In genomic region chr21:44496196-44496899, GRCh38 we compare ENCODE assay signal across 1 cellular context.
TF ChIP-seq lines count a peak whose summit lies in the region.

No MANE protein-coding gene starts in this region.

TF ChIP-seq in HepG2, 621 proteins besides CTCF, POLR2A, EP300 and RAD21:
- TF ChIP-seq ZNF17 (CRISPR knock-in tag; IDR thresholded peaks at IDR 0.05): no peak
- TF ChIP-seq AGO1 (IDR thresholded peaks at IDR 0.05; ENCODE audit: low read depth, low read length, poor library complexity, severe bottlenecking): peak; percentile 59
- no peak for TF ChIP-seq TEF (CRISPR knock-in tag; IDR thresholded peaks at IDR 0.05)
- TF ChIP-seq AGO2 (optimal IDR thresholded peaks at IDR 0.05; ENCODE audit: low read depth, low read length): peak; percentile 16
- no peak for TF ChIP-seq PITX1 (CRISPR knock-in tag; IDR thresholded peaks at IDR 0.05)
